Comparison of ENCODE assay signal across 9 cellular contexts in genomic region chr2:239225921-239226561, GRCh38.
DNase-seq lines count a peak whose midpoint lies in the region; ATAC-seq and FAIRE-seq lines count a peak whose summit lies in the region.
"Had no signal": no experiment of that assay in that cellular context is flagged by ENCODE, and none has a peak within 500 bp of the region (broad histone marks: within the 10 kb centered on the region; RNA-seq: fewer than 3 reads in every experiment).

No MANE protein-coding gene starts in this region.

- peak; percentile 43 for DNase-seq in Right ventricle myocardium superior
- DNase-seq in left ventricle myocardium superior = no peak
- DNase-seq in dedifferentiated amniotic fluid mesenchymal stem cell (ENCODE audit: extremely low spot score) = peak; percentile 80
- DNase-seq in myocyte (ENCODE audit: low read depth) = peak; percentile 79
- DNase-seq in urothelium cell line (ENCODE audit: low spot score) = peak; percentile 25
- DNase-seq in G401 (ENCODE audit: low spot score) = no peak
- DNase-seq: Caco-2 had no signal

- intact Hi-C loops in Right ventricle myocardium superior (cut with DNase I) = no loop called here
- intact Hi-C loops in left ventricle myocardium superior (cut with micrococcal nuclease) = no loop called here

- ATAC-seq in Right ventricle myocardium superior (ENCODE audit: poor library complexity) = no peak
- ATAC-seq in left ventricle myocardium superior = no peak
- ATAC-seq in HG02798 (IDR thresholded peaks at IDR 0.05; ENCODE audit: poor library complexity, unreplicated experiment) = no peak
- no peak for ATAC-seq in GM21515 (IDR thresholded peaks at IDR 0.05; ENCODE audit: unreplicated experiment)

- in situ Hi-C loops in G401 (cut with HindIII; ENCODE audit: low sequenced_read_pairs) = no loop called here

- FAIRE-seq in urothelium cell line (lab: Jason Lieb, UNC) = no peak

Comparison
In these comparisons a context has a peak if more than half of its experiments do, and no peak if none do; other contexts are left out.
1. DNase-seq: peak in Right ventricle myocardium superior (single experiment), dedifferentiated amniotic fluid mesenchymal stem cell (single experiment), myocyte (single experiment) and urothelium cell line (single experiment); none in left ventricle myocardium superior (single experiment) and G401 (single experiment).